ENCODE assay signal across 8 cellular contexts in the genomic region with DNA sequence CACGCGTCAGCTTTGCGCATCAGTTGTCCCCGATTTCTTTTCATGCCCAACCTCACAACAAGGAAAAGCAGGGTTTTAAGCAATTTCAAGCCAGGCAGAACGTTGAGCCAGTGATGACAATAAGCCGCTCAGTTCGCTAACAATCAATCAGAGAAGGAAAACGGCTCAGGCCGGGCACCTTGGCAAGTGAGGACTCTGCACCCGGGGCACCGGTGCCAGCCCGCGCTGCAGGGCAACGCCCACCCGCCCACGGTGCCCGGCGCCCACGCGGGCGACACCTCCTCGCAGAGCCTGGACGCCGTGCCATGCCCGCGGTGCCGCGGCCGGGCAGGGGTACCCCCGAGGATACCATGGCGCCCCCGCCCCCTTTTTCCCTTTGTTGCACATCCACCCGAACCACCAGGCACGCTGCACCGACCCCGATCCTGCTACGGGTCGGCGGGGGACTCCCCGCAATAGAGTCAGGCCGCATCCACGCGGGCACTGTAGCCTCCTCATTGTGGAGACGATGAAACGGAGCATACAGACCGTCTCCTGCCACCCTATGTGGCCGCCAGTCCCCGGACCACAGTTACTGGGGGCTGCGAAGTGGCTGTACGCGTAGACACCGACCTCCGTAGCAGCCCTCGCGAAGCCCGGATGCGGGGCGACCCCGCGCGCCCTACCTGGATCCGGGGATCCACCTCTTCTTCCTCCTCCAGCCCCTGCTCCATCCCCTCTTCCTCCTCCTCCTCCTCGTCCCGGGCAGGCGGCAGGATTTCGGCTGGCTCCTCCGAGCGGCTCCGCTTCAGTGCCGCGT. TPM values are rescaled to one million over a fixed set of nuclear protein-coding genes. Genes with fewer than 3 reads are reported as not detected.
DNase-seq lines count a peak whose midpoint lies in the region; ATAC-seq and TF ChIP-seq lines count a peak whose summit lies in the region.

No MANE protein-coding gene starts in this region.

- H3K27me3 ChIP-seq in H7 (ENCODE audit: control insufficient read depth, insufficient read depth, low read length) (peaks cover 19% of the 10 kb centered on the region), ovary (no peaks in the 10 kb centered on the region)

- no peak for ATAC-seq in HG03139 (IDR thresholded peaks at IDR 0.05; ENCODE audit: unreplicated experiment)

- peaks cover 16% of the 10 kb centered on the region for H3K4me1 ChIP-seq in ovary (ENCODE audit: insufficient read depth)

- H3K9me3 Mint-ChIP-seq in glutamatergic neuron (ENCODE audit: unreplicated experiment), result peaks cover 8% of the 10 kb centered on the region

- H3K27ac Mint-ChIP-seq in glutamatergic neuron (ENCODE audit: unreplicated experiment), result peak overlapping the region; percentile 90

- H3K4me3 ChIP-seq in H7 (ENCODE audit: insufficient read depth, low read depth, low read length), result peak overlapping the region; percentile 78
- H3K4me3 ChIP-seq in ovary, result peak overlapping the region; percentile 83

- no peak for TF ChIP-seq POLR2A in ovary (IDR thresholded peaks at IDR 0.05)

- peak overlapping the region; percentile 85 to 86 for H3K27ac ChIP-seq in ovary

- TF ChIP-seq EP300 in ovary (IDR thresholded peaks at IDR 0.05), result no peak

- 0 to 1% (median 1%) methylated on average over 59 to 71 of the region's 71 CpGs for WGBS in ovary, 3 donors

- H3K36me3 Mint-ChIP-seq in glutamatergic neuron (ENCODE audit: unreplicated experiment), result no peaks in the 10 kb centered on the region

- peaks cover 31% of the 10 kb centered on the region for H3K4me1 Mint-ChIP-seq in glutamatergic neuron (ENCODE audit: low read depth, unreplicated experiment)

- intact Hi-C loops in ovary (cut with DNase I), result loop anchor here (2.0 to 5.0 kb wide), 3 partner anchors 45 to 65 kb away; no protein-coding TSS in a partner anchor

- TF ChIP-seq CTCF in glutamatergic neuron (IDR thresholded peaks at IDR 0.05; ENCODE audit: partially characterized antibody, unreplicated experiment) (no peak), ovary (IDR thresholded peaks at IDR 0.05) (no peak)

- DNase-seq in EL, result peak; percentile 37
- peak; percentile 47 for DNase-seq in H7
- peak; percentile 9 for DNase-seq in NCI-H345 treated with DMSO at 0.1 percent for 48 hours (lab: John Stamatoyannopoulos, UW; ENCODE audit: unreplicated experiment)
- DNase-seq in activated T-helper 9 cell treated with anti-CD3 and anti-CD28 coated beads, Interleukin-2, amount 50 U/mL, for 16 hours (ENCODE audit: low read depth), result peak; percentile 43
- peak; percentile 59 for DNase-seq in glutamatergic neuron
- peak; percentile 51 to 71 (median 68) for DNase-seq in ovary
- no peak for DNase-seq in NCI-H187 (lab: John Stamatoyannopoulos, UW)

- no peaks in the 10 kb centered on the region for H3K9me3 ChIP-seq in ovary

- peak overlapping the region; percentile 99 for H3K4me3 Mint-ChIP-seq in glutamatergic neuron (ENCODE audit: unreplicated experiment)

- H3K36me3 ChIP-seq in H7 (replicated peaks; ENCODE audit: control insufficient read depth, insufficient read depth, low read length) (no peaks in the 10 kb centered on the region), ovary (no peaks in the 10 kb centered on the region)

- H3K27me3 Mint-ChIP-seq in glutamatergic neuron (ENCODE audit: unreplicated experiment), result peaks cover 7% of the 10 kb centered on the region

RNA-seq across cellular contexts. Expression of gene SH3BP5, which starts 0.6 kb away (rescaled TPM):
- 8.0 and 10.0 TPM in 2 replicates for total RNA-seq in H7 (2014; rRNA removed; shearing (Covaris generic))
- total RNA-seq in glutamatergic neuron (ENCODE audit: unreplicated experiment) (25.3 TPM), ovary (100 to 1,000 TPM in 5 of 7 donors, 10 to 100 TPM in 2; 80.4 to 205 (median 142) TPM)
- 100 to 1,000 TPM; 131 to 157 TPM for polyA plus RNA-seq in ovary

Comparison
In these comparisons a context has a peak if more than half of its experiments do, and no peak if none do; other contexts are left out.
1. DNase-seq: peak in EL (single experiment), H7 (single experiment), NCI-H345 treated with DMSO at 0.1 percent for 48 hours (single experiment), activated T-helper 9 cell treated with anti-CD3 and anti-CD28 coated beads, Interleukin-2, amount 50 U/mL, for 16 hours (single experiment), glutamatergic neuron (single experiment) and ovary (5 of 5); none in NCI-H187 (0 of 2).